ENCODE assay signal across 1 cellular context in the genomic region with DNA sequence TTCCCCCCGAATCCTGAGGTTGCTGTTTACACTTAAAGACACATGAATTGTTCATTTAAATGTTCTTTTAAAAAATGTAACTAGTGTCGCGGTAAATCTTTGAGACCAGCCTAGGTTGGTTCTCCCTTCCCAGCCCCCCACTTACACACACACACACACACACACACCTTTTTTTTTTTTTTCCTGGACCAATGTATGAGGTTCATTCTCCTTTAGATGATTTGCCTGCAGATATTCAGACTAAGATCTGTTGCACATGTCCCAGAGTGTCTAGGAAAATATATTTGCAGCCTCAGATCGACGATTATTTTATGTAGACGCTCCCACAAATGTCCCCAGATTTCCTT.
TF ChIP-seq lines count a peak whose summit lies in the region.

No MANE protein-coding gene starts in this region.

TF ChIP-seq in H1, 55 proteins besides CTCF, POLR2A, EP300 and RAD21:
- no peak for TF ChIP-seq GTF2F1 (IDR thresholded peaks at IDR 0.05; ENCODE audit: borderline replicate concordance, low read depth, low read length)
- TF ChIP-seq, protein P1, sequence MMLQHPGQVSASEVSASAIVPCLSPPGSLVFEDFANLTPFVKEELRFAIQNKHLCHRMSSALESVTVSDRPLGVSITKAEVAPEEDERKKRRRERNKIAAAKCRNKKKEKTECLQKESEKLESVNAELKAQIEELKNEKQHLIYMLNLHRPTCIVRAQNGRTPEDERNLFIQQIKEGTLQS (IDR thresholded peaks at IDR 0.05; ENCODE audit: insufficient read depth, low read depth, low read length) = no peak
- TF ChIP-seq, protein P2, sequence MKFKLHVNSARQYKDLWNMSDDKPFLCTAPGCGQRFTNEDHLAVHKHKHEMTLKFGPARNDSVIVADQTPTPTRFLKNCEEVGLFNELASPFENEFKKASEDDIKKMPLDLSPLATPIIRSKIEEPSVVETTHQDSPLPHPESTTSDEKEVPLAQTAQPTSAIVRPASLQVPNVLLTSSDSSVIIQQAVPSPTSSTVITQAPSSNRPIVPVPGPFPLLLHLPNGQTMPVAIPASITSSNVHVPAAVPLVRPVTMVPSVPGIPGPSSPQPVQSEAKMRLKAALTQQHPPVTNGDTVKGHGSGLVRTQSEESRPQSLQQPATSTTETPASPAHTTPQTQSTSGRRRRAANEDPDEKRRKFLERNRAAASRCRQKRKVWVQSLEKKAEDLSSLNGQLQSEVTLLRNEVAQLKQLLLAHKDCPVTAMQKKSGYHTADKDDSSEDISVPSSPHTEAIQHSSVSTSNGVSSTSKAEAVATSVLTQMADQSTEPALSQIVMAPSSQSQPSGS (IDR thresholded peaks at IDR 0.05; ENCODE audit: low read length) = no peak
